1 cellular context compared by ENCODE assay signal in genomic region chr1:232950197-232950918, GRCh38.
A peak's percentile ranks its signal among the peaks of the same experiment; 100 is the strongest.
TF ChIP-seq lines count a peak whose summit lies in the region.

Gene NTPCR, plus strand, starts transcription at chr1:232950611. Its CDS starts 100 bp downstream, at chr1:232950711.

TF ChIP-seq in K562, 482 proteins besides CTCF, POLR2A, EP300 and RAD21 (continued from another document and continues in another):
- TF ChIP-seq BCLAF1 (IDR thresholded peaks at IDR 0.05; ENCODE audit: borderline replicate concordance in 1 of 2, control insufficient read depth in 1 of 2, low read depth in 2 of 2, low read length in 1 of 2) (no peak), LEF1 (IDR thresholded peaks at IDR 0.05) (no peak), CCNT2 (IDR thresholded peaks at IDR 0.05; ENCODE audit: borderline replicate concordance, extremely low read depth, insufficient read length, low read depth, low read length) (no peak), FOXA3 (CRISPR knock-in tag; conservative IDR thresholded peaks at IDR 0.05 in 1 of 2, IDR thresholded peaks at IDR 0.05 in 1 of 2) (no peak), ESRRB (CRISPR knock-in tag; IDR thresholded peaks at IDR 0.05; ENCODE audit: borderline replicate concordance) (no peak), ASH1L (IDR thresholded peaks at IDR 0.05; ENCODE audit: borderline replicate concordance, low read depth, partially characterized antibody) (no peak), MEIS2 (IDR thresholded peaks at IDR 0.05; ENCODE audit: partially characterized antibody) (peak; percentile 56), ZC3H4 (CRISPR knock-in tag; IDR thresholded peaks at IDR 0.05; ENCODE audit: borderline replicate concordance) (no peak), ZNF584 (CRISPR knock-in tag; IDR thresholded peaks at IDR 0.05; ENCODE audit: low read depth) (no peak), ZNF212 (CRISPR knock-in tag; IDR thresholded peaks at IDR 0.05) (no peak), PRDM10 (IDR thresholded peaks at IDR 0.05; ENCODE audit: partially characterized antibody) (peak; percentile 8), BACH1 (tag; IDR thresholded peaks at IDR 0.05) (no peak; the same call in 1 of the 2 replicates), THAP12 (CRISPR knock-in tag; IDR thresholded peaks at IDR 0.05) (no peak), THAP7 (CRISPR knock-in tag; IDR thresholded peaks at IDR 0.05) (no peak), FOXJ3 (CRISPR knock-in tag; IDR thresholded peaks at IDR 0.05) (no peak), KDM2B (CRISPR knock-in tag; IDR thresholded peaks at IDR 0.05) (no peak), TAF9B (IDR thresholded peaks at IDR 0.05; ENCODE audit: partially characterized antibody) (peak; percentile 69), MEF2A (IDR thresholded peaks at IDR 0.05; ENCODE audit: control insufficient read depth, low read depth, low read length) (no peak), MTA2 (IDR thresholded peaks at IDR 0.05; ENCODE audit: low read depth) (no peak), ZNF695 (CRISPR knock-in tag; IDR thresholded peaks at IDR 0.05) (no peak), XRCC3 (IDR thresholded peaks at IDR 0.05) (no peak), ARID2 (IDR thresholded peaks at IDR 0.05) (no peak), ZNF696 (CRISPR knock-in tag; conservative IDR thresholded peaks at IDR 0.05) (no peak), TBP (optimal IDR thresholded peaks at IDR 0.05; ENCODE audit: low read depth, low read length) (peak; percentile 67), MAFF (IDR thresholded peaks at IDR 0.05; ENCODE audit: low read length) (no peak), TRIM28 (IDR thresholded peaks at IDR 0.05) (no peak), ATF7 (IDR thresholded peaks at IDR 0.05) (peak; percentile 33; the same call in 1 of the 2 replicates), FOXP1 (CRISPR knock-in tag; IDR thresholded peaks at IDR 0.05) (no peak), ELK1 (CRISPR knock-in tag; IDR thresholded peaks at IDR 0.05) (no peak), ZNF75A (CRISPR knock-in tag; IDR thresholded peaks at IDR 0.05) (no peak), VEZF1 (CRISPR knock-in tag; IDR thresholded peaks at IDR 0.05) (peak; percentile 65), ARID1B (IDR thresholded peaks at IDR 0.05) (no peak), CUX1 (CRISPR knock-in tag; IDR thresholded peaks at IDR 0.05) (no peak), ETV5 (CRISPR knock-in tag; IDR thresholded peaks at IDR 0.05; ENCODE audit: low read depth) (0 out of 2 replicates have a peak, but pooled peaks have one; percentile 15), CBFA2T2 (conservative IDR thresholded peaks at IDR 0.05) (no peak), SRSF9 (IDR thresholded peaks at IDR 0.05; ENCODE audit: borderline replicate concordance, low read depth, low read length) (no peak), ZNF583 (CRISPR knock-in tag; IDR thresholded peaks at IDR 0.05) (peak; percentile 37; the same call in 1 of the 2 replicates), ZBTB34 (CRISPR knock-in tag; IDR thresholded peaks at IDR 0.05) (no peak), PHB (CRISPR knock-in tag; IDR thresholded peaks at IDR 0.05) (no peak), ZNF79 (CRISPR knock-in tag; IDR thresholded peaks at IDR 0.05; ENCODE audit: low read depth) (peak; percentile 11; the same call in 1 of the 2 replicates), POLR2H (tag; IDR thresholded peaks at IDR 0.05; ENCODE audit: low read depth) (peak; percentile 69), CBX3 (IDR thresholded peaks at IDR 0.05; ENCODE audit: borderline replicate concordance in 1 of 2, low read length in 2 of 2) (no peak; a peak in 1 of 3 replicates), NFIC (IDR thresholded peaks at IDR 0.05) (no peak), ZNF239 (CRISPR knock-in tag; IDR thresholded peaks at IDR 0.05) (peak; percentile 46; the same call in 1 of the 2 replicates), RUNX1 (IDR thresholded peaks at IDR 0.05; ENCODE audit: low read depth) (no peak), NFE2L1 (tag; IDR thresholded peaks at IDR 0.05; ENCODE audit: borderline replicate concordance, low read depth) (no peak)
